Comparison of ENCODE assay signal across 9 cellular contexts in the genomic region with DNA sequence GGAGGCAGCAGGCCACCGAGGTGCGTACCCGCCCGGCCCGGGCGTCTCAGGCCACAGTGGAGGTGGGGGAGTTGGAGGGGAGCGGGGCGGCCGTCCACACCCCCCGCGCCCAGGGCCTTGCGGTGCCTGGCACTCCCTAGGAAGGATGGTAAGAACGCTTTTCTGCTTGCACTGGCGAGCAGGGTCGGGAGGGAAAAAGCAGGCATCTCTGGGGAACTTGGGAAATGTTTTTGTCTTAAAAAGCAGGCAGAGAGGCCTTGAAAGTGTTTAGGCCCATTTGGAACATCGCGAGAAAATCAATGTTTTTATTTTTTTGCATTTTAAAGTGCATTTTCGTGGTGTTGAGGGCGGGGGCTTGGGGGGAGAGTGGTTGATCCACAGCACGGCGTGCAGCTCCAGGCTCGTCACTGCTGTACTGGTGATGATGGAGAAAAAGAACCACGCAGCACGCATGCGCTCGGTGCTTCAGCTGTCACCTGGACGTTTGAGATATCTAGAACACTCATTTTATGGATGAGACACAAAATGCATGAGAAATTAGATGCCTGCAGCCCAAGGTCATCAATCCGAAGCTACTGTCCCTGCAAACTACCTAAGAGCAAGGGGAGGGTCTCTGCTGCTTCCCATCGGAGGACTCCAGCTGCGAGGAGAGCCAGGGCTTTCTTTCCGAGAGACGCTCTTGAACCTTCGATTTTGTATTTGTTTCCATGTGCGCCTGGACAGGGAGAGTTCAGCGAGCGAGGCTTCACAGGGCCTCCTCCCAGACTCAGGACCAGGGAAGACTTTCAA. TPM values are rescaled to one million over a fixed set of nuclear protein-coding genes. Genes with fewer than 3 reads are reported as not detected.
A peak's percentile ranks its signal among the peaks of the same experiment; 100 is the strongest.
DNase-seq lines count a peak whose midpoint lies in the region; TF ChIP-seq lines count a peak whose summit lies in the region.
"Had no signal": no experiment of that assay in that cellular context is flagged by ENCODE, and none has a peak within 500 bp of the region (broad histone marks: within the 10 kb centered on the region; RNA-seq: fewer than 3 reads in every experiment).

No MANE protein-coding gene starts in this region.

- peaks cover 12% of the 10 kb centered on the region for H3K4me1 ChIP-seq in OCI-LY7 (ENCODE audit: insufficient read depth, low read length, poor library complexity, severe bottlenecking)

- H3K4me3 ChIP-seq in OCI-LY7 (ENCODE audit: low read depth, low read length, poor library complexity, severe bottlenecking) = peak overlapping the region; percentile 69

- DNase-seq in OCI-LY7 (ENCODE audit: low spot score) = peak; percentile 26
- DNase-seq in globus pallidus (ENCODE audit: low spot score) = peak; percentile 55
- DNase-seq in progenitor cell of endocrine pancreas (ENCODE audit: low spot score, unreplicated experiment) = no peak
- no peak for DNase-seq in NCI-H1105 treated with DMSO at 0.1 percent for 48 hours (lab: John Stamatoyannopoulos, UW)
- DNase-seq in 8988T = no peak
- DNase-seq in NCI-H2107 (lab: John Stamatoyannopoulos, UW) = no peak
- DNase-seq in stimulated activated CD4-positive, alpha-beta T cell treated with anti-CD3 and anti-CD28 coated beads, Interleukin-15, amount 100 ng/mL, for 24 hours = no peak

- peak overlapping the region; percentile 70 for H3K4me3 Mint-ChIP-seq in progenitor cell of endocrine pancreas (ENCODE audit: low read depth)

- no peaks in the 10 kb centered on the region for H3K9me2 ChIP-seq in OCI-LY7 (ENCODE audit: insufficient read depth, low read length)

- peak overlapping the region; percentile 71 for H3K4me2 ChIP-seq in OCI-LY7 (ENCODE audit: low read length)

- H3K27ac Mint-ChIP-seq in progenitor cell of endocrine pancreas = peak overlapping the region; percentile 59

- H3K9me3 Mint-ChIP-seq in progenitor cell of endocrine pancreas (ENCODE audit: low read depth) = no peaks in the 10 kb centered on the region

- intact Hi-C loops in OCI-LY7 (cut with micrococcal nuclease; ENCODE audit: unreplicated experiment) = no loop called here

- no peaks in the 10 kb centered on the region for H4K20me1 ChIP-seq in OCI-LY7 (ENCODE audit: insufficient read depth, low read length)

- peaks cover 21% of the 10 kb centered on the region for H3K36me3 ChIP-seq in OCI-LY7 (ENCODE audit: insufficient read depth, low read length)

- BruUV-seq in OCI-LY7 (replicated peaks; lab: Mats Ljungman, UMichigan) = no TSS peak

- H3K9me3 ChIP-seq in OCI-LY7 (ENCODE audit: low read length) = no peaks in the 10 kb centered on the region

- peaks cover 27% of the 10 kb centered on the region for H3K4me1 Mint-ChIP-seq in progenitor cell of endocrine pancreas (ENCODE audit: low read depth)

- no peak overlapping the region for H2AFZ ChIP-seq in OCI-LY7 (ENCODE audit: low read length)

- H3K27ac ChIP-seq in OCI-LY7 (ENCODE audit: low read depth, low read length, poor library complexity, severe bottlenecking) = no peak overlapping the region
- H3K27ac ChIP-seq: VCaP had no signal

- H3K79me2 ChIP-seq in OCI-LY7 (ENCODE audit: insufficient read depth, low read depth, low read length) = no peaks in the 10 kb centered on the region

- POLR2A ChIA-PET in OCI-LY7 (lab: Charles Lee) = no interaction called here

- no peaks in the 10 kb centered on the region for H3K36me3 Mint-ChIP-seq in progenitor cell of endocrine pancreas (ENCODE audit: insufficient read depth)

- peaks cover 73% of the 10 kb centered on the region for H3K27me3 Mint-ChIP-seq in progenitor cell of endocrine pancreas

- CTCF ChIA-PET in OCI-LY7 (lab: Charles Lee; ENCODE audit: unreplicated experiment) = no interaction called here

- 0 out of 3 replicates have a peak, but pooled peaks have one; percentile 9 for TF ChIP-seq CTCF in GM12872 (IDR thresholded peaks at IDR 0.05; ENCODE audit: insufficient read depth, low read depth, low read length)
- no peak for TF ChIP-seq CTCF in OCI-LY7 (conservative IDR thresholded peaks at IDR 0.05; ENCODE audit: low read length)
- no peak for TF ChIP-seq CTCF in progenitor cell of endocrine pancreas (IDR thresholded peaks at IDR 0.05; ENCODE audit: unreplicated experiment)

RNA-seq across cellular contexts. Expression of a gene that starts 2.2 kb away (rescaled TPM):
- total RNA-seq in OCI-LY7 (2014; rRNA removed; shearing (Covaris generic)) = 12.2 and 14.7 TPM in 2 replicates
- total RNA-seq in OCI-LY7 (2022) (18.9 and 22.5 TPM in 2 replicates), progenitor cell of endocrine pancreas (1.0 and 1.4 TPM in 2 replicates)

Comparison
In these comparisons a context has a peak if more than half of its experiments do, and no peak if none do; other contexts are left out.
1. DNase-seq: peak in OCI-LY7 (single experiment) and globus pallidus (single experiment); none in progenitor cell of endocrine pancreas (single experiment), NCI-H1105 treated with DMSO at 0.1 percent for 48 hours (single experiment), 8988T (single experiment), NCI-H2107 (single experiment) and stimulated activated CD4-positive, alpha-beta T cell treated with anti-CD3 and anti-CD28 coated beads, Interleukin-15, amount 100 ng/mL, for 24 hours (single experiment).